Comparison of ENCODE assay signal across 22 cellular contexts in the genomic region with DNA sequence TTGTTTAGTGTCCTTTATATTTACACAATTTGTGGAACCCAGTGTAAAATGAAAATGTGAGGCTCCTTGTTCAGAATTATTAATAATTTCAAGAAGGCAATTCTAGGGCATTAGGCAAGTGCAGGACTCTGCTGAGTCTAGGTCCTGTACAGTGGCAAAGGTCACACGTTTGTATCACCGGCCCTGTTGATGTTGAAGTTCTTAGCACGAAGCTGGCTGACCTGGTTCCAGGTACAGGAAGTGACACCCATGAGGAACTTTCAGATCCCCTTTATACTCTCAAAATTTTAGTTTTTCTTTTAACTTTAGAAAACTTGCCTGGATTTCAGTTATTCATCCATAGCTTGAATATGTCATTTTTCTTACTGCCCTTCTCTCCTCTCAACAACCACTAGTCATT.
DNase-seq lines count a peak whose midpoint lies in the region; ATAC-seq, FAIRE-seq and TF ChIP-seq lines count a peak whose summit lies in the region.
"Had no signal": no experiment of that assay in that cellular context is flagged by ENCODE, and none has a peak within 500 bp of the region (broad histone marks: within the 10 kb centered on the region; RNA-seq: fewer than 3 reads in every experiment).

No MANE protein-coding gene starts in this region.

- H3K79me2 ChIP-seq in OCI-LY3 (ENCODE audit: low read length): no peaks in the 10 kb centered on the region

- H3K4me1 ChIP-seq in OCI-LY3 (ENCODE audit: low read length): peaks cover 11% of the 10 kb centered on the region
- H3K4me1 ChIP-seq: A549, SJSA1 had no signal

- FAIRE-seq in GM12891 (lab: Jason Lieb, UNC): no peak
- FAIRE-seq: A549, G401.6 had no signal

- POLR2A ChIA-PET in GM10248 (lab: Yijun Ruan, JAX): no interaction called here

- no peaks in the 10 kb centered on the region for H3K36me3 ChIP-seq in OCI-LY3 (replicated peaks; ENCODE audit: low read depth, low read length)
- H3K36me3 ChIP-seq: SJSA1 had no signal

- CTCF ChIA-PET in GM10248 (lab: Yijun Ruan, JAX): interaction anchor here (1.2 kb wide), 1 partner anchor 13 kb away, joined by 3 read pairs; no protein-coding TSS in a partner anchor

- H4K20me1 ChIP-seq in OCI-LY3 (ENCODE audit: insufficient read depth, low read length): no peaks in the 10 kb centered on the region

- TF ChIP-seq CTCF in OCI-LY3 (IDR thresholded peaks at IDR 0.05; ENCODE audit: low read depth, low read length) (no peak), GM10248 (IDR thresholded peaks at IDR 0.05; ENCODE audit: control extremely low read depth, extremely low read depth, low read depth, missing control alignments) (no peak), GM13976 (IDR thresholded peaks at IDR 0.05; ENCODE audit: borderline replicate concordance, control extremely low read depth, extremely low read depth, insufficient read depth, missing control alignments) (no peak), GM13977 (IDR thresholded peaks at IDR 0.05; ENCODE audit: extremely low read depth, insufficient read depth, missing control alignments) (no peak)

- H3K4me2 ChIP-seq in OCI-LY3 (ENCODE audit: low read length): peak overlapping the region; percentile 25
- H3K4me2 ChIP-seq: A549 had no signal

- ATAC-seq in GM19395 (IDR thresholded peaks at IDR 0.05; ENCODE audit: unreplicated experiment): peak; percentile 62
- peak; percentile 81 for ATAC-seq in HG02938 (IDR thresholded peaks at IDR 0.05; ENCODE audit: unreplicated experiment)
- ATAC-seq: A549, PC-3 had no signal

- H3K9ac ChIP-seq in OCI-LY3 (ENCODE audit: low read length): no peak overlapping the region

- in situ Hi-C loops in GM13976 (cut with MboI; ENCODE audit: low sequenced_read_pairs, unreplicated experiment) (no loop called here), GM13977 (cut with MboI; ENCODE audit: low pct_unique_long_range_greater_than_20kb, low sequenced_read_pairs, unreplicated experiment) (no loop called here)

- H3K27me3 ChIP-seq in OCI-LY3 (ENCODE audit: low read depth, low read length): no peaks in the 10 kb centered on the region
- H3K27me3 ChIP-seq: SJSA1 had no signal

- H3K27ac ChIP-seq in OCI-LY3 (ENCODE audit: low read length): 0 out of 2 replicates have a peak overlapping the region, but pooled peaks have one; percentile 13
- H3K27ac ChIP-seq: A549, C4-2B, SJSA1 had no signal

- no peak overlapping the region for H2AFZ ChIP-seq in OCI-LY3 (ENCODE audit: low read depth, low read length)

- no peak overlapping the region for H3K4me3 ChIP-seq in OCI-LY3 (ENCODE audit: low read length)
- H3K4me3 ChIP-seq: A549, SJSA1 had no signal

- no peak for DNase-seq in GM12891 (ENCODE audit: insufficient read length, low spot score)
- no peak for DNase-seq in GM10248 (ENCODE audit: extremely low spot score)
- DNase-seq in NCI-H1092 treated with DMSO at 0.1 percent for 48 hours (lab: John Stamatoyannopoulos, UW): no peak
- DNase-seq in GM13976 (ENCODE audit: low spot score): no peak
- no peak for DNase-seq in GM13977 (ENCODE audit: low spot score)
- DNase-seq: DND-41, H7, IMR-90, Kasumi-1, MV-4-11, NCI-H1417 treated with DMSO at 0.1 percent for 48 hours, NCI-H1930, NCI-H446, PC-3, T1000 had no signal

- H3K9me3 ChIP-seq in OCI-LY3 (ENCODE audit: insufficient read depth, low read length): no peaks in the 10 kb centered on the region
- H3K9me3 ChIP-seq: A549, SJSA1 had no signal

- TF ChIP-seq POLR2A in GM12891 (IDR thresholded peaks at IDR 0.05; ENCODE audit: low read depth, low read length): no peak

TF ChIP-seq in GM12891, 5 proteins besides CTCF, POLR2A, EP300 and RAD21:
- peak; percentile 78 for TF ChIP-seq SPI1 (IDR thresholded peaks at IDR 0.05; ENCODE audit: low read depth, low read length)
- no peak for TF ChIP-seq TAF1 (IDR thresholded peaks at IDR 0.05; ENCODE audit: low read depth, low read length)
- no peak for TF ChIP-seq POU2F2 (IDR thresholded peaks at IDR 0.05; ENCODE audit: low read depth, low read length)
- TF ChIP-seq POLR2AphosphoS5 (IDR thresholded peaks at IDR 0.05; ENCODE audit: low read depth, low read length): no peak
